19 cellular contexts compared by ENCODE assay signal in genomic region chr14:61362072-61362750, GRCh38. TPM values are rescaled to one million over a fixed set of nuclear protein-coding genes. Genes with fewer than 3 reads are reported as not detected.
DNase-seq lines count a peak whose midpoint lies in the region; ATAC-seq and TF ChIP-seq lines count a peak whose summit lies in the region.
"Had no signal": no experiment of that assay in that cellular context is flagged by ENCODE, and none has a peak within 500 bp of the region (broad histone marks: within the 10 kb centered on the region; RNA-seq: fewer than 3 reads in every experiment).

No MANE protein-coding gene starts in this region.

- H3K27me3 Mint-ChIP-seq in activated naive CD4-positive, alpha-beta T cell treated with anti-CD3 and anti-CD28 coated beads for 36 hours (ENCODE audit: low read depth), result no peaks in the 10 kb centered on the region
- H3K27me3 Mint-ChIP-seq in activated naive CD4-positive, alpha-beta T cell treated with anti-CD3 and anti-CD28 coated beads, Interleukin-2, amount 10 ng/mL, durations not matched to agents 7 days and 5 days, result no peaks in the 10 kb centered on the region
- no peaks in the 10 kb centered on the region for H3K27me3 Mint-ChIP-seq in naive thymus-derived CD4-positive, alpha-beta T cell

- ATAC-seq in PC-3 (no peak), GM21528 (IDR thresholded peaks at IDR 0.05; ENCODE audit: low FRiP score, unreplicated experiment) (no peak)
- no peak for ATAC-seq in naive thymus-derived CD4-positive, alpha-beta T cell
- ATAC-seq: HCT116, HepG2, SK-N-SH treated with all-trans-retinoic acid at 6 μM for 48 hours had no signal

- peaks cover 42% of the 10 kb centered on the region for H3K4me1 Mint-ChIP-seq in activated naive CD4-positive, alpha-beta T cell treated with anti-CD3 and anti-CD28 coated beads for 36 hours (ENCODE audit: low read depth)
- peaks cover 38% of the 10 kb centered on the region for H3K4me1 Mint-ChIP-seq in activated naive CD4-positive, alpha-beta T cell treated with anti-CD3 and anti-CD28 coated beads, Interleukin-2, amount 10 ng/mL, durations not matched to agents 7 days and 5 days
- peaks cover 0 to 42% (median 34%) of the 10 kb centered on the region in 7 donors for H3K4me1 Mint-ChIP-seq in naive thymus-derived CD4-positive, alpha-beta T cell

- peak overlapping the region; percentile 14 for H3K27ac Mint-ChIP-seq in activated naive CD4-positive, alpha-beta T cell treated with anti-CD3 and anti-CD28 coated beads for 36 hours
- no peak overlapping the region for H3K27ac Mint-ChIP-seq in activated naive CD4-positive, alpha-beta T cell treated with anti-CD3 and anti-CD28 coated beads, Interleukin-2, amount 10 ng/mL, durations not matched to agents 7 days and 5 days
- H3K27ac Mint-ChIP-seq in naive thymus-derived CD4-positive, alpha-beta T cell, result peak overlapping the region in 4 of 9 donors; percentile 16 to 61 (median 60)

- no peaks in the 10 kb centered on the region for H3K9me2 ChIP-seq in PC-3 (replicated peaks; ENCODE audit: low read length)

- H3K9ac ChIP-seq in PC-3 (ENCODE audit: low read length), result no peak overlapping the region
- H3K9ac ChIP-seq: BLaER1 treated with 17β-estradiol and CSF1 and Interleukin-3, amounts not matched to agents 10 nM and 100 nM; KMS-11 had no signal

- peaks cover 14% of the 10 kb centered on the region for H3K36me3 Mint-ChIP-seq in activated naive CD4-positive, alpha-beta T cell treated with anti-CD3 and anti-CD28 coated beads for 36 hours (ENCODE audit: low read depth)
- peaks cover 44% of the 10 kb centered on the region for H3K36me3 Mint-ChIP-seq in activated naive CD4-positive, alpha-beta T cell treated with anti-CD3 and anti-CD28 coated beads, Interleukin-2, amount 10 ng/mL, durations not matched to agents 7 days and 5 days
- peaks cover 3 to 35% (median 20%) of the 10 kb centered on the region in 5 donors for H3K36me3 Mint-ChIP-seq in naive thymus-derived CD4-positive, alpha-beta T cell

- no peak overlapping the region for H3K4me3 Mint-ChIP-seq in activated naive CD4-positive, alpha-beta T cell treated with anti-CD3 and anti-CD28 coated beads for 36 hours
- H3K4me3 Mint-ChIP-seq in activated naive CD4-positive, alpha-beta T cell treated with anti-CD3 and anti-CD28 coated beads, Interleukin-2, amount 10 ng/mL, durations not matched to agents 7 days and 5 days, result no peak overlapping the region
- H3K4me3 Mint-ChIP-seq in naive thymus-derived CD4-positive, alpha-beta T cell, result peak overlapping the region in 1 of 10 donors; percentile 15

- TF ChIP-seq CTCF in PC-3 (conservative IDR thresholded peaks at IDR 0.05; ENCODE audit: low read depth, low read length), result no peak
- TF ChIP-seq CTCF in coronary artery (IDR thresholded peaks at IDR 0.05), result no peak

- BruUV-seq in PC-3 (replicated peaks; lab: Mats Ljungman, UMichigan), result no TSS peak

- no peaks in the 10 kb centered on the region for H3K9me3 Mint-ChIP-seq in activated naive CD4-positive, alpha-beta T cell treated with anti-CD3 and anti-CD28 coated beads for 36 hours
- H3K9me3 Mint-ChIP-seq in activated naive CD4-positive, alpha-beta T cell treated with anti-CD3 and anti-CD28 coated beads, Interleukin-2, amount 10 ng/mL, durations not matched to agents 7 days and 5 days, result no peaks in the 10 kb centered on the region
- H3K9me3 Mint-ChIP-seq in naive thymus-derived CD4-positive, alpha-beta T cell, result peaks cover 0 to 1% (median 0%) of the 10 kb centered on the region in 11 donors

- intact Hi-C loops in activated naive CD4-positive, alpha-beta T cell treated with anti-CD3 and anti-CD28 coated beads for 36 hours (cut with micrococcal nuclease), result no loop called here
- intact Hi-C loops in PC-3 (cut with micrococcal nuclease), result no loop called here
- intact Hi-C loops in naive thymus-derived CD4-positive, alpha-beta T cell (cut with micrococcal nuclease), result no loop called here

- H2AFZ ChIP-seq in PC-3 (ENCODE audit: low read length), result no peak overlapping the region

- peaks cover 10% of the 10 kb centered on the region for H3K79me2 ChIP-seq in PC-3 (ENCODE audit: low read length)

- no peaks in the 10 kb centered on the region for H3K36me3 ChIP-seq in PC-3 (ENCODE audit: low read depth, low read length)
- H3K36me3 ChIP-seq in naive thymus-derived CD4-positive, alpha-beta T cell (ENCODE audit: control insufficient read depth in 2 of 3, insufficient read depth in 3 of 3, low read length in 3 of 3), result peaks cover 0 to 6% (median 0%) of the 10 kb centered on the region in 3 experiments
- H3K36me3 ChIP-seq: MG63 had no signal

- peaks cover 12% of the 10 kb centered on the region for H3K4me1 ChIP-seq in PC-3 (ENCODE audit: insufficient read depth, low read length)
- H3K4me1 ChIP-seq in naive thymus-derived CD4-positive, alpha-beta T cell (ENCODE audit: control insufficient read depth in 2 of 2, insufficient read depth in 2 of 2, low read length in 2 of 2), result peaks cover 75 to 90% of the 10 kb centered on the region in 2 donors

- no peaks in the 10 kb centered on the region for H3K27me3 ChIP-seq in PC-3 (ENCODE audit: low read length)
- H3K27me3 ChIP-seq in naive thymus-derived CD4-positive, alpha-beta T cell (ENCODE audit: control insufficient read depth in 2 of 2, insufficient read depth in 2 of 2, low read length in 2 of 2), result no peaks in the 10 kb centered on the region
- H3K27me3 ChIP-seq: BLaER1 treated with 17β-estradiol and CSF1 and Interleukin-3, amounts not matched to agents 10 nM and 100 nM; MG63 had no signal

- no peak overlapping the region for H3K4me2 ChIP-seq in PC-3 (ENCODE audit: low read length)
- H3K4me2 ChIP-seq: BLaER1 treated with 17β-estradiol and CSF1 and Interleukin-3, amounts not matched to agents 10 nM and 100 nM; KMS-11 had no signal

- no peaks in the 10 kb centered on the region for H3F3A ChIP-seq in PC-3 (ENCODE audit: low read length, unreplicated experiment)

- POLR2A ChIA-PET in PC-3 (lab: Charles Lee; ENCODE audit: unreplicated experiment), result no interaction called here
- POLR2A ChIA-PET in naive thymus-derived CD4-positive, alpha-beta T cell (lab: Charles Lee), result interaction anchor here (0.5 to 2.6 kb wide), 7 partner anchors 14 to 90 kb away, joined by 3 to 9 read pairs (median 3); partner anchors contain the start of gene PRKCH

- CTCF ChIA-PET in activated naive CD4-positive, alpha-beta T cell treated with anti-CD3 and anti-CD28 coated beads for 36 hours (lab: Charles Lee), result interaction anchor here (1.4 to 3.5 kb wide), 2 partner anchors 15 to 55 kb away, joined by 5 to 16 read pairs; no protein-coding TSS in a partner anchor
- CTCF ChIA-PET in activated naive CD4-positive, alpha-beta T cell treated with anti-CD3 and anti-CD28 coated beads, Interleukin-2, amount 10 ng/mL, durations not matched to agents 7 days and 5 days (lab: Charles Lee), result interaction anchor here (1.3 kb wide), 2 partner anchors 11 to 475 kb away, joined by 3 read pairs; no protein-coding TSS in a partner anchor
- CTCF ChIA-PET in PC-3 (lab: Charles Lee), result interaction anchor here (0.6 kb wide), 1 partner anchor 737 kb away, joined by 6 read pairs; no protein-coding TSS in a partner anchor
- CTCF ChIA-PET in naive thymus-derived CD4-positive, alpha-beta T cell (lab: Charles Lee), result no interaction called here

- no peaks in the 10 kb centered on the region for H3K9me3 ChIP-seq in PC-3 (ENCODE audit: low read length)
- no peaks in the 10 kb centered on the region for H3K9me3 ChIP-seq in naive thymus-derived CD4-positive, alpha-beta T cell (ENCODE audit: control insufficient read depth in 2 of 3, low read length in 3 of 3)
- H3K9me3 ChIP-seq: MG63 had no signal

- H4K20me1 ChIP-seq in PC-3 (ENCODE audit: low read length), result no peaks in the 10 kb centered on the region

- H3K27ac ChIP-seq in PC-3 (ENCODE audit: low read length) (no peak overlapping the region), coronary artery (no peak overlapping the region)
- peak overlapping the region; percentile 12 for H3K27ac ChIP-seq in naive thymus-derived CD4-positive, alpha-beta T cell (ENCODE audit: low read depth, low read length)
- H3K27ac ChIP-seq: BLaER1 treated with 17β-estradiol and CSF1 and Interleukin-3, amounts not matched to agents 10 nM and 100 nM; KMS-11 had no signal

- no peak for DNase-seq in activated naive CD4-positive, alpha-beta T cell treated with anti-CD3 and anti-CD28 coated beads for 36 hours
- DNase-seq in activated naive CD4-positive, alpha-beta T cell treated with anti-CD3 and anti-CD28 coated beads, Interleukin-2, amount 10 ng/mL, durations not matched to agents 7 days and 5 days, result no peak
- DNase-seq in Daoy (ENCODE audit: low read depth) (peak; percentile 30), PC-3 (peak; percentile 37), NCI-H82 (lab: John Stamatoyannopoulos, UW) (no peak), coronary artery (ENCODE audit: low spot score) (no peak)
- DNase-seq in naive thymus-derived CD4-positive, alpha-beta T cell, result no peak
- DNase-seq: COR-L47, MG63, NCI-H1092, NCI-H2081 treated with DMSO at 0.1 percent for 48 hours, NCI-H510A treated with DMSO at 0.1 percent for 48 hours, Right ventricle myocardium superior had no signal

- no peak overlapping the region for H3K4me3 ChIP-seq in PC-3 (ENCODE audit: low read length)
- H3K4me3 ChIP-seq in naive thymus-derived CD4-positive, alpha-beta T cell (ENCODE audit: low read length), result no peak overlapping the region
- no peak overlapping the region for H3K4me3 ChIP-seq in coronary artery
- H3K4me3 ChIP-seq: BLaER1 treated with 17β-estradiol and CSF1 and Interleukin-3, amounts not matched to agents 10 nM and 100 nM; MG63 had no signal

RNA-seq across cellular contexts. Expression of gene PRKCH, which starts 40.8 kb away (rescaled TPM):
- total RNA-seq in activated naive CD4-positive, alpha-beta T cell treated with anti-CD3 and anti-CD28 coated beads for 36 hours, result 100 to 1,000 TPM; 149 to 158 TPM
- 5.8 and 23.5 TPM in 2 replicates for total RNA-seq in Daoy (2014; rRNA removed; shearing (Covaris generic))
- total RNA-seq in PC-3 (2014; rRNA removed), result 80.8 and 170 TPM in 2 replicates
- 100 to 1,000 TPM; 224 to 359 (median 320) TPM for total RNA-seq in naive thymus-derived CD4-positive, alpha-beta T cell
- 100 to 1,000 TPM; 191 to 285 TPM for polyA plus RNA-seq in naive thymus-derived CD4-positive, alpha-beta T cell

Comparison
In these comparisons a context has a peak if more than half of its experiments do, and no peak if none do; other contexts are left out.
1. DNase-seq: peak in Daoy (single experiment) and PC-3 (single experiment); none in activated naive CD4-positive, alpha-beta T cell treated with anti-CD3 and anti-CD28 coated beads for 36 hours (single experiment), activated naive CD4-positive, alpha-beta T cell treated with anti-CD3 and anti-CD28 coated beads, Interleukin-2, amount 10 ng/mL, durations not matched to agents 7 days and 5 days (single experiment), naive thymus-derived CD4-positive, alpha-beta T cell (0 of 9), NCI-H82 (single experiment) and coronary artery (single experiment).